Comparison of ENCODE assay signal across 26 cellular contexts in genomic region chr1:91801496-91802115, GRCh38.
DNase-seq lines count a peak whose midpoint lies in the region; ATAC-seq and TF ChIP-seq lines count a peak whose summit lies in the region.
"Had no signal": no experiment of that assay in that cellular context is flagged by ENCODE, and none has a peak within 500 bp of the region (broad histone marks: within the 10 kb centered on the region; RNA-seq: fewer than 3 reads in every experiment).

No MANE protein-coding gene starts in this region.

- H3K36me3 Mint-ChIP-seq in CD4-positive, CD25-positive, alpha-beta regulatory T cell: no peaks in the 10 kb centered on the region
- H3K36me3 Mint-ChIP-seq in activated T-helper 17 cell treated with anti-CD3 and anti-CD28 coated beads, Interleukin-2, amount 50 U/mL, for 72 hours (ENCODE audit: low read depth): peaks cover 5% of the 10 kb centered on the region
- H3K36me3 Mint-ChIP-seq: memory B cell had no signal

- intact Hi-C loops in spleen (cut with DNase I; ENCODE audit: low total_unique reads): no loop called here
- intact Hi-C loops in PC-9 (cut with micrococcal nuclease; ENCODE audit: unreplicated experiment): loop anchor here (5.0 to 10.0 kb wide), 2 partner anchors 126 to 187 kb away; no protein-coding TSS in a partner anchor

- peaks cover 0 to 2% (median 0%) of the 10 kb centered on the region in 7 donors for H3K9me3 Mint-ChIP-seq in CD4-positive, CD25-positive, alpha-beta regulatory T cell
- H3K9me3 Mint-ChIP-seq in activated T-helper 17 cell treated with anti-CD3 and anti-CD28 coated beads, Interleukin-2, amount 50 U/mL, for 72 hours: no peaks in the 10 kb centered on the region
- H3K9me3 Mint-ChIP-seq: activated naive CD8-positive, alpha-beta T cell treated with anti-CD3 and anti-CD28 coated beads, Interleukin-2, amount 10 ng/mL, durations not matched to agents 7 days and 5 days; memory B cell had no signal

- TF ChIP-seq CTCF in RWPE1 (conservative IDR thresholded peaks at IDR 0.05; ENCODE audit: low read depth) (no peak), spleen (IDR thresholded peaks at IDR 0.05 in 8 of 11, conservative IDR thresholded peaks at IDR 0.05 in 3 of 11) (no peak), PC-9 (conservative IDR thresholded peaks at IDR 0.05) (no peak)

- CTCF ChIA-PET in RWPE1 (lab: Yijun Ruan, JAX) (no interaction called here), PC-9 (lab: Charles Lee) (no interaction called here)

- no peaks in the 10 kb centered on the region for H3K27me3 ChIP-seq in CD4-positive, CD25-positive, alpha-beta regulatory T cell (ENCODE audit: control insufficient read depth, insufficient read depth, low read length)
- H3K27me3 ChIP-seq in spleen (replicated peaks in 1 of 7): no peaks in the 10 kb centered on the region
- no peaks in the 10 kb centered on the region for H3K27me3 ChIP-seq in PC-9 (ENCODE audit: insufficient read depth, low read depth)
- H3K27me3 ChIP-seq: MG63, right lobe of liver, tibial artery had no signal

- no peak overlapping the region for H3K27ac ChIP-seq in CD4-positive, CD25-positive, alpha-beta regulatory T cell (ENCODE audit: insufficient read depth, low read length, poor library complexity, severe bottlenecking)
- peak overlapping the region; percentile 74 for H3K27ac ChIP-seq in RWPE1
- peak overlapping the region in 6 of 8 donors; percentile 10 to 86 (median 76) for H3K27ac ChIP-seq in spleen
- no peak overlapping the region for H3K27ac ChIP-seq in PC-9
- H3K27ac ChIP-seq: right lobe of liver, tibial artery had no signal

- peaks cover 39% of the 10 kb centered on the region for H3F3A ChIP-seq in PC-9 (ENCODE audit: insufficient read depth, low read depth)

- no peak overlapping the region for H2AFZ ChIP-seq in PC-9

- H3K27me3 Mint-ChIP-seq in CD4-positive, CD25-positive, alpha-beta regulatory T cell: peaks cover 5% of the 10 kb centered on the region
- H3K27me3 Mint-ChIP-seq in activated T-helper 17 cell treated with anti-CD3 and anti-CD28 coated beads, Interleukin-2, amount 50 U/mL, for 72 hours: no peaks in the 10 kb centered on the region

- no peaks in the 10 kb centered on the region for H4K20me1 ChIP-seq in PC-9 (ENCODE audit: insufficient read depth)

- H3K79me2 ChIP-seq in PC-9 (ENCODE audit: low read depth): no peaks in the 10 kb centered on the region

- H3K36me3 ChIP-seq in CD4-positive, CD25-positive, alpha-beta regulatory T cell (ENCODE audit: control insufficient read depth, insufficient read depth, low read length): peaks cover 2% of the 10 kb centered on the region
- H3K36me3 ChIP-seq in spleen (peaks cover 0 to 8% (median 3%) of the 10 kb centered on the region in 6 donors), PC-9 (ENCODE audit: low read depth) (no peaks in the 10 kb centered on the region)
- H3K36me3 ChIP-seq: HAP-1, MG63, right lobe of liver had no signal

- DNase-seq in CD4-positive, CD25-positive, alpha-beta regulatory T cell: no peak
- DNase-seq in RWPE1 (ENCODE audit: low spot score) (no peak), fibroblast of gingiva (ENCODE audit: low read depth) (peak; percentile 64), spleen (no peak), foreskin melanocyte (no peak), PC-9 (no peak), medulla oblongata (ENCODE audit: extremely low spot score) (no peak)
- DNase-seq: activated CD4-positive, alpha-beta T cell treated with anti-CD3 and anti-CD28 coated beads, Interleukin-2, amount 50 U/mL, for 4 hours; activated CD4-positive, CD25-positive, alpha-beta regulatory T cell; activated CD8-positive, alpha-beta memory T cell treated with anti-CD3 and anti-CD28 coated beads, Interleukin-2, amount 50 U/mL, for 4 hours; activated naive CD8-positive, alpha-beta T cell treated with anti-CD3 and anti-CD28 coated beads, Interleukin-2, amount 10 ng/mL, durations not matched to agents 7 days and 5 days; Calu3; cerebellar nuclear complex; MG63; NCI-H2029 treated with DMSO at 0.1 percent for 48 hours; NCI-H526 treated with DMSO at 0.1 percent for 48 hours; right lobe of liver; SHP77 treated with DMSO at 0.1 percent for 48 hours; stimulated activated naive CD4-positive, alpha-beta T cell treated with Interleukin-2 at 50 U/mL for 16 hours; tibial artery had no signal

- 74 to 84% (median 77%) methylated on average over 3 of the region's 3 CpGs for WGBS in spleen, 5 donors

- no peaks in the 10 kb centered on the region for H3K9me2 ChIP-seq in PC-9 (ENCODE audit: insufficient read depth)

- H3K4me1 ChIP-seq in CD4-positive, CD25-positive, alpha-beta regulatory T cell (ENCODE audit: control insufficient read depth, insufficient read depth, low read length, poor library complexity, severe bottlenecking): peaks cover 30% of the 10 kb centered on the region
- H3K4me1 ChIP-seq in spleen (peaks cover 23 to 87% (median 69%) of the 10 kb centered on the region in 6 donors), PC-9 (replicated peaks; ENCODE audit: insufficient read depth) (peaks cover 33% of the 10 kb centered on the region)
- H3K4me1 ChIP-seq: HAP-1 had no signal

- POLR2A ChIA-PET in RWPE1 (lab: Yijun Ruan, JAX; ENCODE audit: low non-redundant PET): no interaction called here
- POLR2A ChIA-PET in PC-9 (lab: Charles Lee; ENCODE audit: unreplicated experiment): no interaction called here

- no peaks in the 10 kb centered on the region for H3K9me3 ChIP-seq in CD4-positive, CD25-positive, alpha-beta regulatory T cell (ENCODE audit: control insufficient read depth in 2 of 2, low read length in 2 of 2)
- H3K9me3 ChIP-seq in spleen (no peaks in the 10 kb centered on the region), PC-9 (ENCODE audit: insufficient read depth, low read depth) (no peaks in the 10 kb centered on the region)
- H3K9me3 ChIP-seq: HAP-1, MG63, right lobe of liver, tibial artery had no signal

- ATAC-seq in CD4-positive, CD25-positive, alpha-beta regulatory T cell (ENCODE audit: low read depth in 2 of 2): no peak
- ATAC-seq in activated T-helper 17 cell treated with anti-CD3 and anti-CD28 coated beads, Interleukin-2, amount 50 U/mL, for 72 hours (replicated peaks): no peak
- ATAC-seq: K562, Panc1 had no signal

- no peak overlapping the region for H3K4me3 Mint-ChIP-seq in CD4-positive, CD25-positive, alpha-beta regulatory T cell
- H3K4me3 Mint-ChIP-seq in activated T-helper 17 cell treated with anti-CD3 and anti-CD28 coated beads, Interleukin-2, amount 50 U/mL, for 72 hours: no peak overlapping the region
- H3K4me3 Mint-ChIP-seq: activated naive CD8-positive, alpha-beta T cell treated with anti-CD3 and anti-CD28 coated beads, Interleukin-2, amount 10 ng/mL, durations not matched to agents 7 days and 5 days; memory B cell had no signal

- H3K27ac Mint-ChIP-seq in CD4-positive, CD25-positive, alpha-beta regulatory T cell: peak overlapping the region; percentile 76 to 99 (median 96)
- no peak overlapping the region for H3K27ac Mint-ChIP-seq in activated T-helper 17 cell treated with anti-CD3 and anti-CD28 coated beads, Interleukin-2, amount 50 U/mL, for 72 hours
- H3K27ac Mint-ChIP-seq: activated naive CD8-positive, alpha-beta T cell treated with anti-CD3 and anti-CD28 coated beads, Interleukin-2, amount 10 ng/mL, durations not matched to agents 7 days and 5 days; memory B cell; progenitor cell of endocrine pancreas had no signal

- no peak overlapping the region for H3K4me3 ChIP-seq in CD4-positive, CD25-positive, alpha-beta regulatory T cell (ENCODE audit: low read depth, low read length)
- H3K4me3 ChIP-seq in spleen: no peak overlapping the region
- no peak overlapping the region for H3K4me3 ChIP-seq in PC-9
- H3K4me3 ChIP-seq: HAP-1, K562, MG63, right lobe of liver, tibial artery had no signal

- peaks cover 13 to 45% (median 33%) of the 10 kb centered on the region in 4 donors for H3K4me1 Mint-ChIP-seq in CD4-positive, CD25-positive, alpha-beta regulatory T cell
- H3K4me1 Mint-ChIP-seq in activated T-helper 17 cell treated with anti-CD3 and anti-CD28 coated beads, Interleukin-2, amount 50 U/mL, for 72 hours: peaks cover 23% of the 10 kb centered on the region

- no peak overlapping the region for H3K4me2 ChIP-seq in PC-9

- no peak for TF ChIP-seq POLR2A in spleen (IDR thresholded peaks at IDR 0.05)

- BruUV-seq in PC-9 (replicated peaks; lab: Mats Ljungman, UMichigan): no TSS peak

Comparison
In these comparisons a context has a peak if more than half of its experiments do, and no peak if none do; other contexts are left out.
1. H3K27ac ChIP-seq: peak in RWPE1 (single experiment) and spleen (6 of 8); none in CD4-positive, CD25-positive, alpha-beta regulatory T cell (single experiment) and PC-9 (single experiment).